16 cellular contexts compared by ENCODE assay signal in the genomic region with DNA sequence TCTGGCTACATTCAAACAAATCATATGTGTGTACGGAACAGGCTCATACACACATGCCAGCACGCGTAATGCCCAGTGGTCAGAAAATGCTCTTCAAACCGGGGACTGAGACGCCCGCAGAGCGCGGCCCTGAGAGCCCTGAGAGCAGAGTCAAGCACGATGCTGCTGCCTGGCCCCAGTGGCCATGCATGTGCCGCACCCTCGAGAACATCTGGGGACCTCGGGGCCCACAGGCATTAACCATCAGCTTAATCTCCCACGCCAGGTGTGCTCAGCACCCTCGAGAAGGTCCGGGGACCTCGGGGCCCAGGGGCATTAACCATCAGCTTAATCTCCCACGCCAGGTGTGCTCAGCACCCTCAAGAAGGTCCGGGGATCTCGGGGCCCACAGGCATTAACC.
DNase-seq lines count a peak whose midpoint lies in the region; FAIRE-seq and TF ChIP-seq lines count a peak whose summit lies in the region.
"Had no signal": no experiment of that assay in that cellular context is flagged by ENCODE, and none has a peak within 500 bp of the region (broad histone marks: within the 10 kb centered on the region; RNA-seq: fewer than 3 reads in every experiment).

No MANE protein-coding gene starts in this region.

- H2AK5ac ChIP-seq in H1 (ENCODE audit: low read depth, low read length): no peak overlapping the region

- no peaks in the 10 kb centered on the region for H3K36me3 Mint-ChIP-seq in neural progenitor cell
- no peaks in the 10 kb centered on the region for H3K36me3 Mint-ChIP-seq in osteocyte (ENCODE audit: unreplicated experiment)

- 84% methylated on average over 19 of the region's 19 CpGs; no CpG with 5 or more reads in 1 of the 2 experiments for WGBS in H1 (ENCODE audit: extremely low coverage in 1 of 2, insufficient coverage in 1 of 2, insufficient read length in 1 of 2, insufficient replicate concordance in 2 of 2, low coverage in 1 of 2, low lambda C conversion rate in 2 of 2, missing lambda C conversion rate in 1 of 2), 2 experiments

- peaks cover 4% of the 10 kb centered on the region for H3K27me3 Mint-ChIP-seq in neural progenitor cell (ENCODE audit: insufficient read depth, low read depth)
- H3K27me3 Mint-ChIP-seq in osteocyte (ENCODE audit: unreplicated experiment): no peaks in the 10 kb centered on the region
- H3K27me3 Mint-ChIP-seq: CD4-positive, alpha-beta T cell; IgD-negative memory B cell had no signal

- H3K9ac ChIP-seq in H1 (replicated peaks in 1 of 4; ENCODE audit: extremely low read depth in 1 of 4, low read depth in 3 of 4, low read length in 3 of 4) (no peak overlapping the region), neural progenitor cell (no peak overlapping the region)

- no peak overlapping the region for H2BK12ac ChIP-seq in H1 (ENCODE audit: low read depth, low read length)

- no peaks in the 10 kb centered on the region for H3F3A ChIP-seq in neural progenitor cell (ENCODE audit: low read depth)

- TF ChIP-seq CTCF in H1 (IDR thresholded peaks at IDR 0.05; ENCODE audit: control extremely low read depth in 1 of 3, insufficient read depth in 1 of 3, low read depth in 1 of 3, low read length in 3 of 3) (no peak), neural progenitor cell (IDR thresholded peaks at IDR 0.05) (no peak), brain microvascular endothelial cell (IDR thresholded peaks at IDR 0.05; ENCODE audit: low read depth, low read length, missing control alignments) (no peak), osteocyte (IDR thresholded peaks at IDR 0.05) (no peak)

- no peaks in the 10 kb centered on the region for H3K79me1 ChIP-seq in H1 (ENCODE audit: low read depth, low read length)

- H4K91ac ChIP-seq in H1 (replicated peaks; ENCODE audit: insufficient read length, low read length): no peak overlapping the region

- no peaks in the 10 kb centered on the region for H3K9me3 Mint-ChIP-seq in neural progenitor cell
- peaks cover 5% of the 10 kb centered on the region for H3K9me3 Mint-ChIP-seq in osteocyte (ENCODE audit: unreplicated experiment)
- H3K9me3 Mint-ChIP-seq: CD4-positive, alpha-beta T cell; IgD-negative memory B cell had no signal

- no peak for FAIRE-seq in H1 (lab: Jason Lieb, UNC)

- in situ Hi-C loops in brain microvascular endothelial cell (cut with HindIII; ENCODE audit: low pct_ligation_motif_present, low sequenced_read_pairs): no loop called here

- no peak overlapping the region for H2BK120ac ChIP-seq in H1 (replicated peaks; ENCODE audit: low read depth, low read length)

- H3K4me3 ChIP-seq in H1 (ENCODE audit: extremely low read depth in 1 of 4, insufficient read depth in 2 of 4, low read depth in 3 of 4, low read length in 4 of 4) (no peak overlapping the region), neural progenitor cell (no peak overlapping the region), brain microvascular endothelial cell (ENCODE audit: low read depth, low read length) (no peak overlapping the region)

- no peak overlapping the region for H3K14ac ChIP-seq in H1 (ENCODE audit: insufficient read length)

- H3K27me3 ChIP-seq in H1 (replicated peaks in 1 of 4; ENCODE audit: control insufficient read depth in 3 of 4, extremely low read depth in 1 of 4, insufficient read depth in 3 of 4, low read length in 3 of 4) (no peaks in the 10 kb centered on the region), neural progenitor cell (no peaks in the 10 kb centered on the region), brain microvascular endothelial cell (replicated peaks) (no peaks in the 10 kb centered on the region)

- no peak overlapping the region for H3K4me2 ChIP-seq in H1 (ENCODE audit: insufficient read depth in 1 of 2, low read depth in 2 of 2, low read length in 2 of 2)
- no peak overlapping the region for H3K4me2 ChIP-seq in neural progenitor cell

- no peaks in the 10 kb centered on the region for H3K23me2 ChIP-seq in H1 (ENCODE audit: low read depth, low read length)

- peak overlapping the region; percentile 42 for H3K27ac Mint-ChIP-seq in neural progenitor cell
- H3K27ac Mint-ChIP-seq in osteocyte (ENCODE audit: unreplicated experiment): no peak overlapping the region
- H3K27ac Mint-ChIP-seq: CD4-positive, alpha-beta T cell; IgD-negative memory B cell had no signal

- no peak for TF ChIP-seq POLR2A in H1 (IDR thresholded peaks at IDR 0.05; ENCODE audit: control extremely low read depth in 1 of 2, low read depth in 2 of 2, low read length in 2 of 2)

- no peak overlapping the region for H2BK15ac ChIP-seq in H1 (ENCODE audit: low read length)

- H3K4ac ChIP-seq in H1 (replicated peaks; ENCODE audit: insufficient read length, low read depth, low read length): no peak overlapping the region

- H4K20me1 ChIP-seq in H1 (replicated peaks in 1 of 2; ENCODE audit: control insufficient read depth in 1 of 2, insufficient read depth in 2 of 2, low read length in 2 of 2): no peaks in the 10 kb centered on the region
- no peaks in the 10 kb centered on the region for H4K20me1 ChIP-seq in neural progenitor cell (ENCODE audit: low read depth)

- no peak for TF ChIP-seq RAD21 in H1 (IDR thresholded peaks at IDR 0.05 in 1 of 2, conservative IDR thresholded peaks at IDR 0.05 in 1 of 2; ENCODE audit: low read depth in 2 of 2, low read length in 2 of 2)

- CTCF ChIA-PET in H1 (lab: Charles Lee; ENCODE audit: partially characterized antibody): interaction anchor here (0.8 to 2.0 kb wide), 3 partner anchors 15 to 51 kb away, joined by 3 to 9 read pairs (median 5); no protein-coding TSS in a partner anchor

- DNase-seq in activated effector memory CD4-positive, alpha-beta T cell treated with anti-CD3 and anti-CD28 coated beads, Interleukin-2, amount 50 U/mL, for 16 hours: peak; percentile 56
- DNase-seq in activated effector memory CD4-positive, alpha-beta T cell treated with Interleukin-2 at 50 U/mL for 16 hours: no peak
- DNase-seq in H1 (ENCODE audit: low read depth in 1 of 2, low spot score in 2 of 2) (no peak), neural progenitor cell (ENCODE audit: low spot score) (no peak), amygdala (lab: John Stamatoyannopoulos, UW) (no peak), brain microvascular endothelial cell (no peak), osteocyte (ENCODE audit: extremely low spot score, unreplicated experiment) (no peak), medulla oblongata (ENCODE audit: extremely low spot score) (no peak)
- DNase-seq: AML-193; C1 segment of cervical spinal cord; Calu3; CD4-positive, alpha-beta T cell; DMS 273 treated with DMSO at 0.1 percent for 48 hours; H7 had no signal

- H3K4me3 Mint-ChIP-seq in neural progenitor cell: no peak overlapping the region
- H3K4me3 Mint-ChIP-seq in osteocyte (ENCODE audit: unreplicated experiment): no peak overlapping the region
- H3K4me3 Mint-ChIP-seq: CD4-positive, alpha-beta T cell; IgD-negative memory B cell had no signal

- H3K9me3 ChIP-seq in H1 (ENCODE audit: insufficient read depth in 2 of 2, low read depth in 1 of 2, low read length in 1 of 2): 0 out of 4 replicates have a peak, but pooled peaks cover 0 to under 1% of the 10 kb centered on the region in 2 experiments
- H3K9me3 ChIP-seq in neural progenitor cell (ENCODE audit: low read depth): no peaks in the 10 kb centered on the region

- no peak overlapping the region for H4K5ac ChIP-seq in H1 (ENCODE audit: insufficient read length, low read depth, low read length)

- H3K79me2 ChIP-seq in H1 (ENCODE audit: control insufficient read depth in 1 of 2, insufficient read depth in 2 of 2, low read length in 2 of 2): no peaks in the 10 kb centered on the region
- no peaks in the 10 kb centered on the region for H3K79me2 ChIP-seq in neural progenitor cell (ENCODE audit: low read depth)

- H4K8ac ChIP-seq in H1 (ENCODE audit: extremely low read depth, insufficient read depth, low read length): no peak overlapping the region

- H3K36me3 ChIP-seq in H1 (ENCODE audit: control insufficient read depth in 2 of 4, insufficient read depth in 4 of 4, low read length in 3 of 4): no peaks in the 10 kb centered on the region
- no peaks in the 10 kb centered on the region for H3K36me3 ChIP-seq in neural progenitor cell
- H3K36me3 ChIP-seq in brain microvascular endothelial cell (replicated peaks): no peaks in the 10 kb centered on the region

- H2AFZ ChIP-seq in H1 (ENCODE audit: low read length): no peak overlapping the region
- no peak overlapping the region for H2AFZ ChIP-seq in neural progenitor cell (replicated peaks)

- no peak for TF ChIP-seq EP300 in H1 (IDR thresholded peaks at IDR 0.05; ENCODE audit: borderline replicate concordance in 1 of 2, low read depth in 2 of 2, low read length in 2 of 2)

- H3K56ac ChIP-seq in H1 (replicated peaks; ENCODE audit: insufficient read length, low read depth, low read length): no peak overlapping the region

- H3K23ac ChIP-seq in H1 (ENCODE audit: insufficient read length): no peak overlapping the region

- H2BK20ac ChIP-seq in H1 (ENCODE audit: low read length): no peak overlapping the region

- H3K27ac ChIP-seq in H1 (ENCODE audit: low read depth, low read length) (no peak overlapping the region), neural progenitor cell (no peak overlapping the region), brain microvascular endothelial cell (no peak overlapping the region)
- H3K27ac ChIP-seq: 22Rv1 had no signal

- no peak overlapping the region for H2BK5ac ChIP-seq in H1 (ENCODE audit: low read depth, low read length)

- H3K4me1 Mint-ChIP-seq in neural progenitor cell (no peaks in the 10 kb centered on the region), osteocyte (ENCODE audit: unreplicated experiment) (no peaks in the 10 kb centered on the region)

- H3K4me1 ChIP-seq in H1 (replicated peaks in 1 of 4; ENCODE audit: control insufficient read depth in 3 of 4, insufficient read depth in 4 of 4, low read length in 3 of 4) (no peaks in the 10 kb centered on the region), neural progenitor cell (no peaks in the 10 kb centered on the region)

- H3K18ac ChIP-seq in H1 (ENCODE audit: extremely low read depth, low read length): no peak overlapping the region

- POLR2A ChIA-PET in H1 (lab: Charles Lee; ENCODE audit: partially characterized antibody): no interaction called here

TF ChIP-seq in H1, 55 proteins besides CTCF, POLR2A, EP300 and RAD21:
- TF ChIP-seq GABPA (IDR thresholded peaks at IDR 0.05; ENCODE audit: borderline replicate concordance, insufficient read depth, low read length) (0 out of 2 replicates have a peak, but pooled peaks have one; percentile 32), KDM4A (IDR thresholded peaks at IDR 0.05; ENCODE audit: low read depth, low read length, severe bottlenecking) (no peak)
